Comparison of ENCODE assay signal across 1 cellular context in genomic region chr7:30459591-30460245, GRCh38.
TF ChIP-seq lines count a peak whose summit lies in the region.

No MANE protein-coding gene starts in this region.

TF ChIP-seq in HepG2, 621 proteins besides CTCF, POLR2A, EP300 and RAD21 (continued from another document):
- TF ChIP-seq GATAD2A (CRISPR knock-in tag; IDR thresholded peaks at IDR 0.05): 0 out of 2 replicates have a peak, but pooled peaks have one; percentile 17
- TF ChIP-seq ZNF143 (CRISPR knock-in tag; IDR thresholded peaks at IDR 0.05): no peak
- no peak for TF ChIP-seq PATZ1 (CRISPR knock-in tag; IDR thresholded peaks at IDR 0.05)
- TF ChIP-seq NAIF1 (CRISPR knock-in tag; IDR thresholded peaks at IDR 0.05; ENCODE audit: borderline replicate concordance): no peak
- no peak for TF ChIP-seq ZNF44 (CRISPR knock-in tag; IDR thresholded peaks at IDR 0.05)
- no peak for TF ChIP-seq ZNF761 (CRISPR knock-in tag; conservative IDR thresholded peaks at IDR 0.05)
- TF ChIP-seq THAP11 (CRISPR knock-in tag; IDR thresholded peaks at IDR 0.05): no peak
- 0 out of 2 replicates have a peak, but pooled peaks have one; percentile 35 for TF ChIP-seq ZNF775 (CRISPR knock-in tag; IDR thresholded peaks at IDR 0.05; ENCODE audit: borderline replicate concordance)
- no peak for TF ChIP-seq KDM6A (CRISPR knock-in tag; IDR thresholded peaks at IDR 0.05; ENCODE audit: low read depth)
- no peak for TF ChIP-seq KLF6 (CRISPR knock-in tag; IDR thresholded peaks at IDR 0.05)
- no peak for TF ChIP-seq KMT2B (CRISPR knock-in tag; IDR thresholded peaks at IDR 0.05)
- TF ChIP-seq ZSCAN29 (CRISPR knock-in tag; conservative IDR thresholded peaks at IDR 0.05): no peak
- TF ChIP-seq MAX (IDR thresholded peaks at IDR 0.05): peak; percentile 55; the same call in 1 of the 2 replicates
- TF ChIP-seq ZNF207 (IDR thresholded peaks at IDR 0.05; ENCODE audit: borderline replicate concordance): no peak
- no peak for TF ChIP-seq CEBPZ (IDR thresholded peaks at IDR 0.05; ENCODE audit: low read length)
- TF ChIP-seq AFF4 (CRISPR knock-in tag; IDR thresholded peaks at IDR 0.05): no peak
- no peak for TF ChIP-seq ZFP36 (IDR thresholded peaks at IDR 0.05; ENCODE audit: borderline replicate concordance, low read depth, low read length, partially characterized antibody)
- TF ChIP-seq NR1H2 (CRISPR knock-in tag; IDR thresholded peaks at IDR 0.05; ENCODE audit: borderline replicate concordance, low read depth): no peak
- TF ChIP-seq TEAD3 (CRISPR knock-in tag; optimal IDR thresholded peaks at IDR 0.05; ENCODE audit: borderline replicate concordance): no peak
- TF ChIP-seq SOX5 (CRISPR knock-in tag; IDR thresholded peaks at IDR 0.05; ENCODE audit: borderline replicate concordance): no peak
- no peak for TF ChIP-seq IRX3 (CRISPR knock-in tag; IDR thresholded peaks at IDR 0.05; ENCODE audit: borderline replicate concordance, low read depth)
- peak; percentile 98 for TF ChIP-seq ZNF552 (CRISPR knock-in tag; IDR thresholded peaks at IDR 0.05; ENCODE audit: borderline replicate concordance)
- TF ChIP-seq FOSL2 (CRISPR knock-in tag; IDR thresholded peaks at IDR 0.05): peak; percentile 61
- TF ChIP-seq SNAPC2 (CRISPR knock-in tag; IDR thresholded peaks at IDR 0.05): no peak
- no peak for TF ChIP-seq CHD4 (IDR thresholded peaks at IDR 0.05; ENCODE audit: borderline replicate concordance, low read length)
- no peak for TF ChIP-seq POGK (CRISPR knock-in tag; conservative IDR thresholded peaks at IDR 0.05)
- TF ChIP-seq ZNF205 (CRISPR knock-in tag; IDR thresholded peaks at IDR 0.05): no peak
- no peak for TF ChIP-seq ZBTB46 (CRISPR knock-in tag; IDR thresholded peaks at IDR 0.05; ENCODE audit: borderline replicate concordance)
- TF ChIP-seq CEBPB (IDR thresholded peaks at IDR 0.05; ENCODE audit: borderline replicate concordance, low read depth, low read length): peak; percentile 56; the same call in 1 of the 2 replicates
- TF ChIP-seq ZMAT3 (CRISPR knock-in tag; conservative IDR thresholded peaks at IDR 0.05): no peak
- no peak for TF ChIP-seq RXRA (CRISPR knock-in tag; IDR thresholded peaks at IDR 0.05)
- TF ChIP-seq DBP (CRISPR knock-in tag; IDR thresholded peaks at IDR 0.05; ENCODE audit: not compliant biosample characterization): no peak
- no peak for TF ChIP-seq ZNF747 (CRISPR knock-in tag; IDR thresholded peaks at IDR 0.05; ENCODE audit: borderline replicate concordance)
- peak; percentile 44; the same call in 1 of the 2 replicates for TF ChIP-seq HNF4A (CRISPR knock-in tag; IDR thresholded peaks at IDR 0.05)
- TF ChIP-seq SNAPC4 (CRISPR knock-in tag; IDR thresholded peaks at IDR 0.05): no peak
- no peak for TF ChIP-seq PRPF4 (IDR thresholded peaks at IDR 0.05; ENCODE audit: low read depth, low read length, poor library complexity, severe bottlenecking)
- TF ChIP-seq FOXJ3 (CRISPR knock-in tag; IDR thresholded peaks at IDR 0.05; ENCODE audit: borderline replicate concordance): no peak
- TF ChIP-seq CEBPG (CRISPR knock-in tag; IDR thresholded peaks at IDR 0.05): 0 out of 2 replicates have a peak, but pooled peaks have one; percentile 11
- TF ChIP-seq ZNF580 (CRISPR knock-in tag; IDR thresholded peaks at IDR 0.05; ENCODE audit: borderline replicate concordance, low read depth): 0 out of 2 replicates have a peak, but pooled peaks have one; percentile 37
- TF ChIP-seq MYNN (CRISPR knock-in tag; IDR thresholded peaks at IDR 0.05; ENCODE audit: low read depth): no peak
- TF ChIP-seq PPARG (CRISPR knock-in tag; conservative IDR thresholded peaks at IDR 0.05): 0 out of 2 replicates have a peak, but pooled peaks have one; percentile 19
- no peak for TF ChIP-seq ZNF550 (CRISPR knock-in tag; IDR thresholded peaks at IDR 0.05; ENCODE audit: borderline replicate concordance)
- TF ChIP-seq ZNF724P (CRISPR knock-in tag; IDR thresholded peaks at IDR 0.05; ENCODE audit: borderline replicate concordance): no peak
- TF ChIP-seq ETV5 (CRISPR knock-in tag; IDR thresholded peaks at IDR 0.05; ENCODE audit: borderline replicate concordance): no peak
